Comparison of ENCODE assay signal across 8 cellular contexts in the genomic region with DNA sequence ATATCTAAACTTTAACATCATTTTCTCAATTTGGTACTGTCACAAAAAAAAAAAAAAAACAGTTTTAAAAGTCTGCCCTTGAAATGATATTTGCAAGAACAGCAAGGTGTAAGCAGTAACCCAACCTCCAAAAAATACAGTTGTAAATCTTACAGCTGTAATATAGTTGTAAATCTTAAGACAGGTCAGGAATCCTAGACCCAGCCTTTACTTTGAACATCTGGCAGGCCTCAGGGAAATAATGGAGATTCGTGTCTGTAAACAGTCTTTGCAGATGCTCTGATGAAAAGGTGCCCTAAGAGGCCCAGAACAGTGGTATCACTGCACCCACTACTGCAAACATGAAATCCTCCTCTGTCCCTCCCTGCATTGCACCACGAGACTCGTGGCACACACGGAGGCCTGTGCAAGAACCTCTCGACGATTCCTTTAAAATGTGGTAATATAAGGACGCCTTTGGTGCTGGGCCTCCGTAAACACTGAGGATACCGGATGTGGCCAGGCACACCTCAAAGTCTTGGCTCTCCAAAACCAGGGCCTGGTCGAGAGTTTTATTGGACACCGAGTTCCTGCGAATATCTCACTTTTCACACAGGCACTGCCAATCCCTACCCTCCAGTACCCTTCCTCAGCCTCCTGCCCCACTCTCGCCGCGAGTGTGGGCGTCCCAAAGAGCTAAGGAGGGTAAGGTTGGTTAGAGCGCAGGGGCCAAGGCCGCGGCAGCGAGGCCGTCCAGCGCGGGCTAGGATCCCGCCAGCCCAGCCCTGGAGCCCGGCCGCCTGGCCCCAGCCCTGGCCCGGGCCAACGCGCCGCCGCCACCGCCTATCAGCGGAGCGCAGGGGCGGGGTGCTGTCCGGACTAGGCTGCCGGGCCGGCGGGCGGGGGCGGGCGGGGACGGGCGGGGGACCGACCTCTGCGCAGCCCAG. TPM values are rescaled to one million over a fixed set of nuclear protein-coding genes. Genes with fewer than 3 reads are reported as not detected.
DNase-seq lines count a peak whose midpoint lies in the region; ATAC-seq and TF ChIP-seq lines count a peak whose summit lies in the region.

No MANE protein-coding gene starts in this region.

- DNase-seq in AG04450 (ENCODE audit: low read depth, low spot score) (no peak), NCI-H345 treated with DMSO at 0.1 percent for 48 hours (lab: John Stamatoyannopoulos, UW; ENCODE audit: unreplicated experiment) (peak; percentile 4), mesendoderm (peak; percentile 89)
- peak; percentile 43 for DNase-seq in activated CD4-positive, alpha-beta T cell treated with anti-CD3 and anti-CD28 coated beads, Interleukin-2, amount 50 U/mL, for 1 hour
- peak; percentile 26 for DNase-seq in effector CD8-positive, alpha-beta T cell (lab: John Stamatoyannopoulos, UW)
- peak; percentile 52 to 82 for DNase-seq in stimulated activated effector memory CD8-positive, alpha-beta T cell treated with anti-CD3 and anti-CD28 coated beads, Interleukin-12 subunit alpha, Interleukin-12 subunit beta, amount 100 ng/mL, for 72 hours (ENCODE audit: low spot score in 2 of 2)

- peaks cover 10% of the 10 kb centered on the region for H3K79me1 ChIP-seq in mesendoderm (ENCODE audit: low read length)

- H3K9me3 Mint-ChIP-seq in stimulated activated effector memory CD8-positive, alpha-beta T cell treated with anti-CD3 and anti-CD28 coated beads, Interleukin-12 subunit alpha, Interleukin-12 subunit beta, amount 100 ng/mL, for 72 hours, result no peaks in the 10 kb centered on the region

- H3K18ac ChIP-seq in mesendoderm (ENCODE audit: low read length), result peak overlapping the region; percentile 55

- H2BK120ac ChIP-seq in mesendoderm (ENCODE audit: low read depth, low read length), result no peak overlapping the region

- H3K79me2 ChIP-seq in mesendoderm (ENCODE audit: control insufficient read depth, insufficient read depth, low read length), result peaks cover 70% of the 10 kb centered on the region

- H3K27ac Mint-ChIP-seq in stimulated activated effector memory CD8-positive, alpha-beta T cell treated with anti-CD3 and anti-CD28 coated beads, Interleukin-12 subunit alpha, Interleukin-12 subunit beta, amount 100 ng/mL, for 72 hours, result peak overlapping the region; percentile 91

- peak overlapping the region; percentile 62 for H3K27ac ChIP-seq in AG04450 (ENCODE audit: low read depth, low read length)
- H3K27ac ChIP-seq in mesendoderm (ENCODE audit: low read depth, low read length), result peak overlapping the region; percentile 71

- no peak overlapping the region for H4K5ac ChIP-seq in mesendoderm (ENCODE audit: low read length)

- H3K4me1 ChIP-seq in mesendoderm (ENCODE audit: control insufficient read depth, low read depth, low read length), result peaks cover 10% of the 10 kb centered on the region

- no peak overlapping the region for H2BK15ac ChIP-seq in mesendoderm (replicated peaks; ENCODE audit: low read depth)

- H3K36me3 ChIP-seq in mesendoderm (ENCODE audit: control insufficient read depth, insufficient read depth, low read length), result no peaks in the 10 kb centered on the region

- H3K4me2 ChIP-seq in mesendoderm (ENCODE audit: low read length), result peak overlapping the region; percentile 71

- peak overlapping the region; percentile 61 for H3K4ac ChIP-seq in mesendoderm (ENCODE audit: low read depth, low read length)

- POLR2A ChIA-PET in AG04450 (lab: Yijun Ruan, JAX), result interaction anchor here (0.6 to 1.3 kb wide), 5 partner anchors 15 to 253 kb away, joined by 3 to 6 read pairs (median 4); no protein-coding TSS in a partner anchor

- WGBS in mesendoderm (ENCODE audit: extremely low coverage, insufficient coverage, low lambda C conversion rate), result no CpG with 5 or more reads among the region's 46 CpGs

- H4K8ac ChIP-seq in mesendoderm (ENCODE audit: low read depth, low read length), result no peak overlapping the region

- H2BK5ac ChIP-seq in mesendoderm (ENCODE audit: low read length), result peak overlapping the region; percentile 77

- H3K27me3 ChIP-seq in AG04450 (ENCODE audit: control insufficient read depth, insufficient read depth, low read length), result no peaks in the 10 kb centered on the region
- no peaks in the 10 kb centered on the region for H3K27me3 ChIP-seq in mesendoderm (ENCODE audit: insufficient read depth, low read length, poor library complexity)

- peak overlapping the region; percentile 93 for H3K9ac ChIP-seq in mesendoderm (ENCODE audit: low read length)

- no peak overlapping the region for H3K23ac ChIP-seq in mesendoderm (ENCODE audit: low read length)

- H3K4me3 ChIP-seq in AG04450 (ENCODE audit: low read depth, low read length) (peak overlapping the region; percentile 66), mesendoderm (ENCODE audit: low read length) (peak overlapping the region; percentile 69)

- H3K9me3 ChIP-seq in AG04450 (ENCODE audit: control insufficient read depth, insufficient read depth, low read length), result peaks cover 6% of the 10 kb centered on the region

- peak; percentile 24 for ATAC-seq in GM18508 (IDR thresholded peaks at IDR 0.05; ENCODE audit: insufficient read depth, unreplicated experiment)
- ATAC-seq in HG02938 (IDR thresholded peaks at IDR 0.05; ENCODE audit: unreplicated experiment), result peak; percentile 51
- peak; percentile 88 for ATAC-seq in stimulated activated effector memory CD8-positive, alpha-beta T cell treated with anti-CD3 and anti-CD28 coated beads, Interleukin-12 subunit alpha, Interleukin-12 subunit beta, amount 100 ng/mL, for 72 hours

- peak overlapping the region; percentile 81 for H3K4me3 Mint-ChIP-seq in stimulated activated effector memory CD8-positive, alpha-beta T cell treated with anti-CD3 and anti-CD28 coated beads, Interleukin-12 subunit alpha, Interleukin-12 subunit beta, amount 100 ng/mL, for 72 hours

- H3K56ac ChIP-seq in mesendoderm (ENCODE audit: low read length), result peak overlapping the region; percentile 96

- H3K4me1 Mint-ChIP-seq in stimulated activated effector memory CD8-positive, alpha-beta T cell treated with anti-CD3 and anti-CD28 coated beads, Interleukin-12 subunit alpha, Interleukin-12 subunit beta, amount 100 ng/mL, for 72 hours, result peaks cover 40% of the 10 kb centered on the region

- no peak overlapping the region for H2AK5ac ChIP-seq in mesendoderm (ENCODE audit: low read length)

- no peak for TF ChIP-seq CTCF in AG04450 (IDR thresholded peaks at IDR 0.05; ENCODE audit: low read depth, low read length)

- CTCF ChIA-PET in AG04450 (lab: Charles Lee), result interaction anchor here (1.8 kb wide), 1 partner anchor 199 kb away, joined by 6 read pairs; no protein-coding TSS in a partner anchor

- H3K36me3 Mint-ChIP-seq in stimulated activated effector memory CD8-positive, alpha-beta T cell treated with anti-CD3 and anti-CD28 coated beads, Interleukin-12 subunit alpha, Interleukin-12 subunit beta, amount 100 ng/mL, for 72 hours, result no peaks in the 10 kb centered on the region

RNA-seq across cellular contexts. Expression of a gene that starts 0.5 kb away (rescaled TPM):
- 26.6 and 36.5 TPM in 2 replicates for polyA plus RNA-seq in AG04450 (2011; rRNA removed)
- polyA minus RNA-seq in AG04450 (2011; rRNA and poly(A)+ RNA removed), result 11.9 and 21.2 TPM in 2 replicates
- 15.0 TPM for polyA plus RNA-seq in mesendoderm (2013, experiment 1 of 2)
- 15.6 TPM for polyA plus RNA-seq in mesendoderm (2013, experiment 2 of 2)

RNA-seq across cellular contexts. Expression of a gene that starts 54.9 kb away (rescaled TPM):
- 36.8 and 45.0 TPM in 2 replicates for polyA plus RNA-seq in AG04450 (2011; rRNA removed)
- 55.3 and 87.4 TPM in 2 replicates for polyA minus RNA-seq in AG04450 (2011; rRNA and poly(A)+ RNA removed)
- polyA plus RNA-seq in mesendoderm (2013, experiment 1 of 2), result 65.5 TPM
- 68.5 TPM for polyA plus RNA-seq in mesendoderm (2013, experiment 2 of 2)

Comparison
In these comparisons a context has a peak if more than half of its experiments do, and no peak if none do; other contexts are left out.
1. ATAC-seq: peak in every context shown above with its lines; median percentile 88 in stimulated activated effector memory CD8-positive, alpha-beta T cell treated with anti-CD3 and anti-CD28 coated beads, Interleukin-12 subunit alpha, Interleukin-12 subunit beta, amount 100 ng/mL, for 72 hours; 51 in HG02938; 24 in GM18508.